13 cellular contexts compared by ENCODE assay signal in the genomic region with DNA sequence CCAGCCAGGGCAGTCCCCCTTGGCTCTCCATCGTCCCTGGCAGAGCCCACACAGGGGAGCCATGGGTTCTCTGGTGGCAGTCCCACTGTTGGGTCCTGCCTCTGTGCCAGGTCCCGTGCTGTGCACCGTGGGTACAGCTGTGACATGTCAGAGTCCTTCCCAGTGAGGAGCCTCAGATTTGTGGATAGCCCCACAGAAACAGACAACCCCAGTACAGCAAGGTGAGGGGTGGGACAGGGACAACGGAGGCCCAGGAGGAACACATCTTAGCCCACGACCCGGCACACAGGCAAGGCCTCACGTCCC. TPM values are rescaled to one million over a fixed set of nuclear protein-coding genes. Genes with fewer than 3 reads are reported as not detected.
"Had no signal": no experiment of that assay in that cellular context is flagged by ENCODE, and none has a peak within 500 bp of the region (broad histone marks: within the 10 kb centered on the region; RNA-seq: fewer than 3 reads in every experiment).

No MANE protein-coding gene starts in this region.

- H3K27me3 ChIP-seq: ascending aorta, colonic mucosa, stomach, transverse colon had no signal

- H3K4me3 ChIP-seq: ascending aorta, colonic mucosa, mucosa of descending colon, stomach, transverse colon had no signal

- H3K4me1 ChIP-seq: colonic mucosa had no signal

- H3K9me3 ChIP-seq: ascending aorta, colonic mucosa, mucosa of descending colon, stomach, transverse colon had no signal

- DNase-seq: activated CD4-positive, alpha-beta memory T cell treated with anti-CD3 and anti-CD28 coated beads, Interleukin-2, amount 10 ng/mL, durations not matched to agents 7 days and 5 days; activated naive CD4-positive, alpha-beta T cell; colonic mucosa; effector CD4-positive, alpha-beta T cell; mammary epithelial cell; mucosa of descending colon; naive thymus-derived CD8-positive, alpha-beta T cell; stimulated activated CD4-positive, alpha-beta T cell treated with anti-CD3 and anti-CD28 coated beads, Interleukin-4, amount 100 ng/mL, for 24 hours; stomach; T1000; transverse colon had no signal

- ATAC-seq: mucosa of descending colon; naive thymus-derived CD8-positive, alpha-beta T cell had no signal

- H3K27ac ChIP-seq: ascending aorta, colonic mucosa, transverse colon had no signal

RNA-seq across cellular contexts. Expression of a gene that starts 29.4 kb away (rescaled TPM):
- total RNA-seq: activated CD4-positive, alpha-beta memory T cell treated with anti-CD3 and anti-CD28 coated beads, Interleukin-2, amount 10 ng/mL, durations not matched to agents 7 days and 5 days; endothelial cell of umbilical vein; naive thymus-derived CD8-positive, alpha-beta T cell had no signal
- polyA plus RNA-seq: endothelial cell of umbilical vein; mammary epithelial cell; naive thymus-derived CD8-positive, alpha-beta T cell had no signal
